1 cellular context compared by ENCODE assay signal in genomic region chr3:14852721-14853120, GRCh38.
TF ChIP-seq lines count a peak whose summit lies in the region.

No MANE protein-coding gene starts in this region.

TF ChIP-seq in H1, 55 proteins besides CTCF, POLR2A, EP300 and RAD21 (continued from another document):
- no peak for TF ChIP-seq SP1 (IDR thresholded peaks at IDR 0.05; ENCODE audit: low read depth, low read length)
- no peak for TF ChIP-seq KDM4A (IDR thresholded peaks at IDR 0.05; ENCODE audit: low read depth, low read length, severe bottlenecking)
- no peak for TF ChIP-seq RNF2 (IDR thresholded peaks at IDR 0.05; ENCODE audit: borderline replicate concordance, low read depth, low read length, missing control alignments, poor library complexity, severe bottlenecking)
